In genomic region chr15:35307026-35307425, GRCh38 we compare ENCODE assay signal across 16 cellular contexts.
DNase-seq lines count a peak whose midpoint lies in the region; ATAC-seq and TF ChIP-seq lines count a peak whose summit lies in the region.
"Had no signal": no experiment of that assay in that cellular context is flagged by ENCODE, and none has a peak within 500 bp of the region (broad histone marks: within the 10 kb centered on the region; RNA-seq: fewer than 3 reads in every experiment).

No MANE protein-coding gene starts in this region.

- intact Hi-C loops in MCF 10A (cut with micrococcal nuclease) (no loop called here), breast epithelium (cut with DNase I; ENCODE audit: low total_unique reads) (no loop called here), aorta (cut with DNase I) (loop anchor here in 1 of 2 donors (10.0 kb wide), 2 partner anchors 208 to 388 kb away; no protein-coding TSS in a partner anchor)

- H3K9me3 Mint-ChIP-seq in MCF 10A (ENCODE audit: unreplicated experiment) (no peaks in the 10 kb centered on the region), nephron progenitor cell (no peaks in the 10 kb centered on the region)
- H3K9me3 Mint-ChIP-seq: activated naive CD4-positive, alpha-beta T cell treated with anti-CD3 and anti-CD28 coated beads, Interleukin-2, amount 10 ng/mL, durations not matched to agents 7 days and 5 days; stimulated activated naive CD8-positive, alpha-beta T cell treated with anti-CD3 and anti-CD28 coated beads, Interleukin-15, Interleukin-2, amounts not matched to agents 100 ng/mL and 50 ng/mL, for 24 hours had no signal

- H3K27ac ChIP-seq in breast epithelium = no peak overlapping the region
- H3K27ac ChIP-seq in gastroesophageal sphincter = peak overlapping the region; percentile 34 to 64 (median 50)
- peak overlapping the region; percentile 75 to 96 for H3K27ac ChIP-seq in aorta (ENCODE audit: low read depth in 1 of 2, low read length in 2 of 2)
- H3K27ac ChIP-seq: HL-60 had no signal

- no peak for TF ChIP-seq CTCF in MCF 10A (IDR thresholded peaks at IDR 0.05; ENCODE audit: unreplicated experiment)
- no peak for TF ChIP-seq CTCF in breast epithelium (IDR thresholded peaks at IDR 0.05)
- TF ChIP-seq CTCF in gastroesophageal sphincter (IDR thresholded peaks at IDR 0.05) = no peak
- TF ChIP-seq CTCF in nephron progenitor cell (IDR thresholded peaks at IDR 0.05) = no peak

- H3K27me3 Mint-ChIP-seq in MCF 10A (ENCODE audit: insufficient read depth, unreplicated experiment) = no peaks in the 10 kb centered on the region
- H3K27me3 Mint-ChIP-seq in nephron progenitor cell (ENCODE audit: low read depth, poor library complexity) = no peaks in the 10 kb centered on the region
- H3K27me3 Mint-ChIP-seq: activated naive CD4-positive, alpha-beta T cell treated with anti-CD3 and anti-CD28 coated beads, Interleukin-2, amount 10 ng/mL, durations not matched to agents 7 days and 5 days; stimulated activated naive CD8-positive, alpha-beta T cell treated with anti-CD3 and anti-CD28 coated beads, Interleukin-15, Interleukin-2, amounts not matched to agents 100 ng/mL and 50 ng/mL, for 24 hours had no signal

- no peak overlapping the region for H3K4me3 ChIP-seq in breast epithelium
- H3K4me3 ChIP-seq in gastroesophageal sphincter = no peak overlapping the region
- H3K4me3 ChIP-seq in aorta (ENCODE audit: low read length in 2 of 2) = no peak overlapping the region
- H3K4me3 ChIP-seq: lung had no signal

- TF ChIP-seq POLR2A in breast epithelium (IDR thresholded peaks at IDR 0.05) (no peak), gastroesophageal sphincter (IDR thresholded peaks at IDR 0.05) (no peak)

- no peaks in the 10 kb centered on the region for H3K27me3 ChIP-seq in breast epithelium
- no peaks in the 10 kb centered on the region for H3K27me3 ChIP-seq in gastroesophageal sphincter
- no peaks in the 10 kb centered on the region for H3K27me3 ChIP-seq in aorta (ENCODE audit: control insufficient read depth in 1 of 2, insufficient read depth in 2 of 2, low read length in 1 of 2)

- H3K4me1 ChIP-seq in breast epithelium (no peaks in the 10 kb centered on the region), gastroesophageal sphincter (peaks cover 6 to 40% (median 20%) of the 10 kb centered on the region in 3 donors), aorta (ENCODE audit: control insufficient read depth in 1 of 2, insufficient read depth in 2 of 2, low read length in 2 of 2) (peaks cover 2 to 4% of the 10 kb centered on the region in 2 donors)

- no peaks in the 10 kb centered on the region for H3K9me3 ChIP-seq in breast epithelium
- H3K9me3 ChIP-seq in gastroesophageal sphincter = no peaks in the 10 kb centered on the region
- no peaks in the 10 kb centered on the region for H3K9me3 ChIP-seq in aorta (ENCODE audit: control insufficient read depth, low read length)

- BruUV-seq in MCF 10A (replicated peaks; lab: Mats Ljungman, UMichigan) = no TSS peak

- ATAC-seq in gastroesophageal sphincter (no peak), aorta (ENCODE audit: low FRiP score) (peak; percentile 26), GM21447 (IDR thresholded peaks at IDR 0.05; ENCODE audit: unreplicated experiment) (no peak)

- peaks cover 34% of the 10 kb centered on the region for H3K4me1 Mint-ChIP-seq in MCF 10A (ENCODE audit: insufficient read depth, unreplicated experiment)
- peaks cover 41% of the 10 kb centered on the region for H3K4me1 Mint-ChIP-seq in nephron progenitor cell
- H3K4me1 Mint-ChIP-seq: activated naive CD4-positive, alpha-beta T cell treated with anti-CD3 and anti-CD28 coated beads, Interleukin-2, amount 10 ng/mL, durations not matched to agents 7 days and 5 days had no signal

- POLR2A ChIA-PET in MCF 10A (lab: Yijun Ruan, JAX) = interaction anchor here (0.6 to 1.5 kb wide), 5 partner anchors 11 to 341 kb away, joined by 3 to 4 read pairs (median 3); no protein-coding TSS in a partner anchor

- CTCF ChIA-PET in MCF 10A (lab: Yijun Ruan, JAX) = interaction anchor here (0.6 to 3.0 kb wide), 5 partner anchors 10 to 1337 kb away, joined by 3 to 12 read pairs (median 4); no protein-coding TSS in a partner anchor

- TF ChIP-seq EP300 in gastroesophageal sphincter (IDR thresholded peaks at IDR 0.05) = no peak

- H3K36me3 Mint-ChIP-seq in MCF 10A (ENCODE audit: insufficient read depth, unreplicated experiment) = no peaks in the 10 kb centered on the region
- H3K36me3 Mint-ChIP-seq in nephron progenitor cell (ENCODE audit: low read depth) = no peaks in the 10 kb centered on the region
- H3K36me3 Mint-ChIP-seq: activated naive CD4-positive, alpha-beta T cell treated with anti-CD3 and anti-CD28 coated beads, Interleukin-2, amount 10 ng/mL, durations not matched to agents 7 days and 5 days had no signal

- H3K27ac Mint-ChIP-seq in MCF 10A (ENCODE audit: low read depth, unreplicated experiment) (peak overlapping the region; percentile 96), nephron progenitor cell (peak overlapping the region; percentile 96)
- H3K27ac Mint-ChIP-seq: activated naive CD4-positive, alpha-beta T cell treated with anti-CD3 and anti-CD28 coated beads, Interleukin-2, amount 10 ng/mL, durations not matched to agents 7 days and 5 days; stimulated activated naive CD8-positive, alpha-beta T cell treated with anti-CD3 and anti-CD28 coated beads, Interleukin-15, Interleukin-2, amounts not matched to agents 100 ng/mL and 50 ng/mL, for 24 hours had no signal

- 42 to 45% methylated on average over 1 of the region's 1 CpG for WGBS in gastroesophageal sphincter (ENCODE audit: low coverage in 1 of 2), 2 donors
- 7 to 20% methylated on average over 1 of the region's 1 CpG for WGBS in aorta, 2 donors

- DNase-seq in MCF 10A (ENCODE audit: unreplicated experiment) = no peak
- DNase-seq in breast epithelium (ENCODE audit: low spot score in 2 of 2) = no peak
- DNase-seq in nephron progenitor cell = no peak
- no peak for DNase-seq in aorta
- DNase-seq in activated gamma-delta T cell treated with Interleukin-2 at 50 U/mL for 16 hours = no peak
- DNase-seq in HuH-7.5 (ENCODE audit: low spot score) = no peak
- DNase-seq: 8988T; activated naive CD4-positive, alpha-beta T cell treated with anti-CD3 and anti-CD28 coated beads, Interleukin-2, amount 10 ng/mL, durations not matched to agents 7 days and 5 days; GDM1; hypothalamus; SW 1271 had no signal

- H3K4me3 Mint-ChIP-seq in MCF 10A (ENCODE audit: unreplicated experiment) = peak overlapping the region; percentile 54
- H3K4me3 Mint-ChIP-seq in nephron progenitor cell = no peak overlapping the region
- H3K4me3 Mint-ChIP-seq: activated naive CD4-positive, alpha-beta T cell treated with anti-CD3 and anti-CD28 coated beads, Interleukin-2, amount 10 ng/mL, durations not matched to agents 7 days and 5 days; stimulated activated naive CD8-positive, alpha-beta T cell treated with anti-CD3 and anti-CD28 coated beads, Interleukin-15, Interleukin-2, amounts not matched to agents 100 ng/mL and 50 ng/mL, for 24 hours had no signal

- H3K36me3 ChIP-seq in breast epithelium = no peaks in the 10 kb centered on the region
- no peaks in the 10 kb centered on the region for H3K36me3 ChIP-seq in gastroesophageal sphincter
- H3K36me3 ChIP-seq in aorta (ENCODE audit: control insufficient read depth in 1 of 2, insufficient read depth in 2 of 2, low read length in 1 of 2) = no peaks in the 10 kb centered on the region

Comparison
In these comparisons a context has a peak if more than half of its experiments do, and no peak if none do; other contexts are left out.
1. H3K27ac ChIP-seq: peak in gastroesophageal sphincter (4 of 4) and aorta (2 of 2); none in breast epithelium (0 of 2).